Comparison of ENCODE assay signal across 1 cellular context in the genomic region with DNA sequence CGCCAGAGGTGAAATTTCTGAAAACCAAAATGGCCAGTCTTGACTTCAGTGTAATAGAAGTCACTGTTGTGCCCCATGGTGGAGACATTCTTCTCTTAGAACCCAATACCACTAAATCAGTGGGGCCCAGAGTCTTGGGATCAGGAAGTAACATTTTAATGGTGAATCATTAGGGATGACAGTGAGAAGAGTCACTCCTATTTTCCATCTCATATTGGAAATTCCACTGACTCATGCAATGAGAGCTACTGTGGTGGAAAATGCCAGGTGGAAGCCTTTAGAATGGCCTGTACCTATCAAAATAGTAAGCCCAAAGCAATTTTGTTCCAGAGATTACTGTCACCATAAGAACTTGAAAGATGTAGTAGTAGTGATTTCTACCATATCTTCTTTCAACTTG.
TF ChIP-seq lines count a peak whose summit lies in the region.

No MANE protein-coding gene starts in this region.

TF ChIP-seq in IMR-90, 13 proteins besides CTCF, POLR2A, EP300 and RAD21:
- peak; percentile 90 for TF ChIP-seq FOS (IDR thresholded peaks at IDR 0.05; ENCODE audit: low read depth, low read length)
- TF ChIP-seq MAZ (IDR thresholded peaks at IDR 0.05; ENCODE audit: borderline replicate concordance, low read depth, low read length) = no peak
